8 cellular contexts compared by ENCODE assay signal in the genomic region with DNA sequence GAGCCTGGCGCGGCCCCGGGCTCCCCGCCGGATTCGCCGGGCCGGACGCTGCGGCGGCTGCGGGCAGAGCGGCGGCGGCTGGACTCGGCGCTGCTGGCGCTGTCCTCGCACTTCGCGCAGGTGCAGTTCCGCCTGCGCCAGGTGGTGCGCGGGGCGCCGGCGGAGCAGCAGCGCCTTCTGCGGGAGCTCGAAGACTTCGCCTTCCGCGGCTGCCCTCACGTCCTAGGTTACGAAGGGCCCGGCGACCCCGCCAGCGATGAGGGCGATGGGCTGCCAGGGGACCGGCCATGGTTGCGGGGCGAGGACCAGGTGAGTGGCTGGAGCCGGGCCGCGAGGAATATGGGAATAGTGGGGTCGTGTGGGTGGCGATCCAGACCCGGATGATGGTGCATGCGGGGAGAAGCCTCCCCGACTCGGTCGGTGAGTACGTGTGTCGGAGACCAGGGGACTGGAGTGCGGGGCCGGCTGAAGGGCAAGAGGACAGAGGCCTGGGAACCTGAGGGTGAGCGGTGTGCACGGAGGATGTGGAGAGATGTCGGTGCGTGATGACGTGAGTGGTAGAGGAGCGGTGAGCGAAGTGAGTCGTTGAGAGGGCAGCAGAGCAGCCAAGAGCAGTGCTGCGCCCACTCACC. TPM values are rescaled to one million over a fixed set of nuclear protein-coding genes. Genes with fewer than 3 reads are reported as not detected.
A peak's percentile ranks its signal among the peaks of the same experiment; 100 is the strongest.
DNase-seq lines count a peak whose midpoint lies in the region; ATAC-seq and TF ChIP-seq lines count a peak whose summit lies in the region.

No MANE protein-coding gene starts in this region.

- H3K4me1 ChIP-seq in OCI-LY1 (ENCODE audit: insufficient read depth, low read length, severe bottlenecking) (peaks cover 39% of the 10 kb centered on the region), stomach smooth muscle (ENCODE audit: control insufficient read depth, insufficient read depth, low read length) (peaks cover 30% of the 10 kb centered on the region)

- no peaks in the 10 kb centered on the region for H3K9me2 ChIP-seq in OCI-LY1 (ENCODE audit: low read depth, low read length)

- peak overlapping the region; percentile 85 for H3K9ac ChIP-seq in OCI-LY1 (ENCODE audit: low read length)
- peak overlapping the region; percentile 72 to 83 for H3K9ac ChIP-seq in stomach smooth muscle (ENCODE audit: low read length in 2 of 2)

- no peaks in the 10 kb centered on the region for H3K27me3 Mint-ChIP-seq in naive B cell

- no peaks in the 10 kb centered on the region for H3K9me3 Mint-ChIP-seq in naive B cell

- H3K4me3 ChIP-seq in OCI-LY1 (ENCODE audit: low read depth, low read length, poor library complexity, severe bottlenecking), result peak overlapping the region; percentile 82
- H3K4me3 ChIP-seq in epithelial cell of proximal tubule (ENCODE audit: low read depth, low read length), result peak overlapping the region; percentile 93
- peak overlapping the region; percentile 90 to 97 for H3K4me3 ChIP-seq in stomach smooth muscle (ENCODE audit: low read length in 2 of 2)

- peak overlapping the region; percentile 77 for H3K4me2 ChIP-seq in OCI-LY1 (ENCODE audit: low read length)

- H3K9me3 ChIP-seq in OCI-LY1 (ENCODE audit: low read length), result no peaks in the 10 kb centered on the region
- H3K9me3 ChIP-seq in stomach smooth muscle (ENCODE audit: control insufficient read depth in 2 of 2, low read length in 2 of 2), result no peaks in the 10 kb centered on the region

- no peaks in the 10 kb centered on the region for H3F3A ChIP-seq in OCI-LY1 (ENCODE audit: insufficient read depth, low read length)

- H3K4me1 Mint-ChIP-seq in naive B cell, result peaks cover 36 to 66% (median 47%) of the 10 kb centered on the region in 3 donors

- no peaks in the 10 kb centered on the region for H4K20me1 ChIP-seq in OCI-LY1 (ENCODE audit: insufficient read depth, low read length)

- H3K27ac ChIP-seq in OCI-LY1 (ENCODE audit: low read depth, low read length, poor library complexity, severe bottlenecking) (peak overlapping the region; percentile 63), stomach smooth muscle (ENCODE audit: low read length) (peak overlapping the region; percentile 86)

- peaks cover 7% of the 10 kb centered on the region; the same call in 1 of the 2 replicates for H3K79me2 ChIP-seq in OCI-LY1 (ENCODE audit: insufficient read depth, low read length)

- H3K27ac Mint-ChIP-seq in naive B cell, result peak overlapping the region; percentile 93 to 100 (median 99)

- peak overlapping the region; percentile 86 to 100 (median 98) for H3K4me3 Mint-ChIP-seq in naive B cell

- H3K36me3 ChIP-seq in OCI-LY1 (ENCODE audit: insufficient read depth, low read length), result peaks cover 13% of the 10 kb centered on the region; the same call in 1 of the 2 replicates
- H3K36me3 ChIP-seq in stomach smooth muscle (ENCODE audit: control insufficient read depth in 2 of 2, insufficient read depth in 2 of 2, low read length in 2 of 2), result peaks cover 0 to 4% of the 10 kb centered on the region in 2 donors

- H3K27me3 ChIP-seq in OCI-LY1 (ENCODE audit: insufficient read depth, low read length), result no peaks in the 10 kb centered on the region
- no peaks in the 10 kb centered on the region for H3K27me3 ChIP-seq in stomach smooth muscle (ENCODE audit: control insufficient read depth in 1 of 2, insufficient read depth in 2 of 2, low read length in 2 of 2)

- ATAC-seq in GM18907 (IDR thresholded peaks at IDR 0.05; ENCODE audit: unreplicated experiment) (peak; percentile 46), HG03432 (IDR thresholded peaks at IDR 0.05; ENCODE audit: unreplicated experiment) (peak; percentile 45), naive B cell (ENCODE audit: low read depth in 2 of 2) (peak; percentile 61)

- H3K36me3 Mint-ChIP-seq in naive B cell, result no peaks in the 10 kb centered on the region

- H2AFZ ChIP-seq in OCI-LY1 (ENCODE audit: low read length), result no peak overlapping the region

- TF ChIP-seq CTCF in OCI-LY1 (IDR thresholded peaks at IDR 0.05; ENCODE audit: low read length), result peak; percentile 22; the same call in 1 of the 2 replicates
- TF ChIP-seq CTCF in epithelial cell of proximal tubule (conservative IDR thresholded peaks at IDR 0.05; ENCODE audit: low read depth, low read length), result no peak

- peak; percentile 60 for DNase-seq in AG08395 (ENCODE audit: low spot score)
- peak; percentile 40 for DNase-seq in activated T-cell treated with anti-CD3 and anti-CD28 coated beads for 4 hours
- no peak for DNase-seq in epithelial cell of proximal tubule (ENCODE audit: low read depth)
- DNase-seq in naive B cell, result peak; percentile 73

RNA-seq across cellular contexts. Expression of a gene that starts 0.5 kb away (rescaled TPM):
- total RNA-seq in epithelial cell of proximal tubule, result 8.1 and 14.0 TPM in 2 replicates
- polyA plus RNA-seq in naive B cell (ENCODE audit: low read depth in 6 of 6), result 10 to 100 TPM; 15.3 to 39.6 (median 26.2) TPM

RNA-seq across cellular contexts. Expression of a gene that starts 1.0 kb away (rescaled TPM):
- total RNA-seq in epithelial cell of proximal tubule, result 1.3 and 2.5 TPM in 2 replicates
- under 1 TPM in 3 of 6 donors, not detected in 3; 0.33 to 0.47 (median 0.45) TPM for polyA plus RNA-seq in naive B cell (ENCODE audit: low read depth in 6 of 6)

RNA-seq across cellular contexts. Expression of a gene that starts 16.6 kb away (rescaled TPM):
- total RNA-seq in epithelial cell of proximal tubule, result 23.0 and 39.1 TPM in 2 replicates
- 10 to 100 TPM; 34.4 to 58.3 (median 41.2) TPM for polyA plus RNA-seq in naive B cell (ENCODE audit: low read depth in 6 of 6)

RNA-seq across cellular contexts. Expression of a gene that starts 17.3 kb away (rescaled TPM):
- 1,399 and 1,932 TPM in 2 replicates for total RNA-seq in epithelial cell of proximal tubule
- 1,000 to 10,000 TPM; 1,305 to 2,435 (median 1,972) TPM for polyA plus RNA-seq in naive B cell (ENCODE audit: low read depth in 6 of 6)

RNA-seq across cellular contexts. Expression of a gene that starts 25.7 kb away (rescaled TPM):
- 17.6 and 21.2 TPM in 2 replicates for total RNA-seq in epithelial cell of proximal tubule
- 10 to 100 TPM; 47.6 to 83.6 (median 59.1) TPM for polyA plus RNA-seq in naive B cell (ENCODE audit: low read depth in 6 of 6)
